ENCODE assay signal across 11 cellular contexts in genomic region chr11:94860333-94860732, GRCh38.
"Had no signal": no experiment of that assay in that cellular context is flagged by ENCODE, and none has a peak within 500 bp of the region (broad histone marks: within the 10 kb centered on the region; RNA-seq: fewer than 3 reads in every experiment).

No MANE protein-coding gene starts in this region.

- H3K4me3 Mint-ChIP-seq: HFFc6 had no signal

- H3K4me3 ChIP-seq: GM23248, HAP-1, K562 had no signal

- H3K9ac ChIP-seq: GM23248 had no signal

- H3K9me3 ChIP-seq: HAP-1 had no signal

- ATAC-seq: HCT116, K562 had no signal

- H2AFZ ChIP-seq: GM23248 had no signal

- H3K9me3 Mint-ChIP-seq: HFFc6 had no signal

- FAIRE-seq: K562 had no signal

- H3K27ac Mint-ChIP-seq: HFFc6 had no signal

- H3K27ac ChIP-seq: GM23248, HL-60 had no signal

- DNase-seq: GM23248, GOT3, H7, HFFc6, IMR-90, Kasumi-1, KG1 had no signal
